Comparison of ENCODE assay signal across 8 cellular contexts in genomic region chr17:50707296-50708049, GRCh38. TPM values are rescaled to one million over a fixed set of nuclear protein-coding genes. Genes with fewer than 3 reads are reported as not detected.
DNase-seq lines count a peak whose midpoint lies in the region; ATAC-seq, FAIRE-seq and TF ChIP-seq lines count a peak whose summit lies in the region.

ANKRD40 (minus strand) TSS chr17:50707914; CDS start chr17:50707654, 260 bp downstream.

- peaks cover 3% of the 10 kb centered on the region for H3K27me3 Mint-ChIP-seq in activated T-helper 2 cell treated with anti-CD3 and anti-CD28 coated beads, Interferon-gamma antibody, Interleukin-2, Interleukin-4, amounts not matched to agents 10 μg/mL and 5 μg/mL and 100 μg/mL, durations not matched to agents 14 hours and 24 hours and 36 hours (ENCODE audit: low read depth)
- H3K27me3 Mint-ChIP-seq in natural killer cell treated with Interleukin-12 subunit alpha and Interleukin-12 subunit beta and Interleukin-15 and Interleukin-18, amount 100 ng/mL, for 72 hours: no peaks in the 10 kb centered on the region

- peak within 1 kb of the TSS; percentile 95 for H3K27ac Mint-ChIP-seq in activated T-helper 2 cell treated with anti-CD3 and anti-CD28 coated beads, Interferon-gamma antibody, Interleukin-2, Interleukin-4, amounts not matched to agents 10 μg/mL and 5 μg/mL and 100 μg/mL, durations not matched to agents 14 hours and 24 hours and 36 hours
- H3K27ac Mint-ChIP-seq in natural killer cell treated with Interleukin-12 subunit alpha and Interleukin-12 subunit beta and Interleukin-15 and Interleukin-18, amount 100 ng/mL, for 72 hours: peak within 1 kb of the TSS; percentile 93 to 99

- H3K4me1 Mint-ChIP-seq in activated T-helper 2 cell treated with anti-CD3 and anti-CD28 coated beads, Interferon-gamma antibody, Interleukin-2, Interleukin-4, amounts not matched to agents 10 μg/mL and 5 μg/mL and 100 μg/mL, durations not matched to agents 14 hours and 24 hours and 36 hours (ENCODE audit: low read depth): peaks cover 28% of the 10 kb centered on the region
- H3K4me1 Mint-ChIP-seq in natural killer cell treated with Interleukin-12 subunit alpha and Interleukin-12 subunit beta and Interleukin-15 and Interleukin-18, amount 100 ng/mL, for 72 hours (ENCODE audit: low read depth in 2 of 2): peaks cover 27 to 44% of the 10 kb centered on the region in 2 donors

- FAIRE-seq in H54 (lab: Jason Lieb, UNC): peak; percentile 23

- peak; percentile 94 for DNase-seq in EL
- peak; percentile 86 for DNase-seq in H54 (ENCODE audit: insufficient read length, low spot score)
- peak; percentile 90 for DNase-seq in LoVo (ENCODE audit: low spot score)
- peak; percentile 85 for DNase-seq in RWPE2 (ENCODE audit: low spot score)
- DNase-seq in activated T-helper 2 cell treated with anti-CD3 and anti-CD28 coated beads, Interferon-gamma antibody, Interleukin-2, Interleukin-4, amounts not matched to agents 10 μg/mL and 5 μg/mL and 100 μg/mL, durations not matched to agents 14 hours and 24 hours and 36 hours (ENCODE audit: low spot score): peak; percentile 91
- peak; percentile 96 for DNase-seq in fibroblast of peridontal ligament (ENCODE audit: extremely low read depth)
- DNase-seq in natural killer cell treated with Interleukin-12 subunit alpha and Interleukin-12 subunit beta and Interleukin-15 and Interleukin-18, amount 100 ng/mL, for 72 hours (ENCODE audit: low spot score): peak; percentile 91
- peak; percentile 82 for DNase-seq in stimulated activated naive CD4-positive, alpha-beta T cell treated with Interleukin-2 at 50 U/mL for 16 hours (lab: John Stamatoyannopoulos, UW)

- ATAC-seq in RWPE2 (ENCODE audit: low read depth): peak; percentile 74
- ATAC-seq in natural killer cell treated with Interleukin-12 subunit alpha and Interleukin-12 subunit beta and Interleukin-15 and Interleukin-18, amount 100 ng/mL, for 72 hours: peak; percentile 92 to 94

- peaks cover 14% of the 10 kb centered on the region for H3K4me1 ChIP-seq in RWPE2 (ENCODE audit: insufficient read depth, poor library complexity, severe bottlenecking)

- no peaks in the 10 kb centered on the region for H3K9me3 ChIP-seq in RWPE2 (ENCODE audit: severe bottlenecking)

- no peaks in the 10 kb centered on the region for H3K9me3 Mint-ChIP-seq in activated T-helper 2 cell treated with anti-CD3 and anti-CD28 coated beads, Interferon-gamma antibody, Interleukin-2, Interleukin-4, amounts not matched to agents 10 μg/mL and 5 μg/mL and 100 μg/mL, durations not matched to agents 14 hours and 24 hours and 36 hours
- no peaks in the 10 kb centered on the region for H3K9me3 Mint-ChIP-seq in natural killer cell treated with Interleukin-12 subunit alpha and Interleukin-12 subunit beta and Interleukin-15 and Interleukin-18, amount 100 ng/mL, for 72 hours

- no peak for TF ChIP-seq CTCF in RWPE2 (IDR thresholded peaks at IDR 0.05; ENCODE audit: poor library complexity, severe bottlenecking)

- H3K36me3 Mint-ChIP-seq in activated T-helper 2 cell treated with anti-CD3 and anti-CD28 coated beads, Interferon-gamma antibody, Interleukin-2, Interleukin-4, amounts not matched to agents 10 μg/mL and 5 μg/mL and 100 μg/mL, durations not matched to agents 14 hours and 24 hours and 36 hours (ENCODE audit: low read depth): peaks cover 28% of the 10 kb centered on the region
- H3K36me3 Mint-ChIP-seq in natural killer cell treated with Interleukin-12 subunit alpha and Interleukin-12 subunit beta and Interleukin-15 and Interleukin-18, amount 100 ng/mL, for 72 hours: peaks cover 14% of the 10 kb centered on the region

- peak within 1 kb of the TSS; percentile 52 for H3K4me3 ChIP-seq in RWPE2 (ENCODE audit: severe bottlenecking)

- H3K36me3 ChIP-seq in RWPE2 (ENCODE audit: low read depth): peaks cover 20% of the 10 kb centered on the region

- H3K27ac ChIP-seq in RWPE2 (ENCODE audit: poor library complexity, severe bottlenecking): peak within 1 kb of the TSS; percentile 85

- peak within 1 kb of the TSS; percentile 94 for H3K4me3 Mint-ChIP-seq in activated T-helper 2 cell treated with anti-CD3 and anti-CD28 coated beads, Interferon-gamma antibody, Interleukin-2, Interleukin-4, amounts not matched to agents 10 μg/mL and 5 μg/mL and 100 μg/mL, durations not matched to agents 14 hours and 24 hours and 36 hours (ENCODE audit: low read depth)
- peak within 1 kb of the TSS; percentile 86 for H3K4me3 Mint-ChIP-seq in natural killer cell treated with Interleukin-12 subunit alpha and Interleukin-12 subunit beta and Interleukin-15 and Interleukin-18, amount 100 ng/mL, for 72 hours

- H3K27me3 ChIP-seq in RWPE2 (ENCODE audit: insufficient read depth, poor library complexity, severe bottlenecking): no peaks in the 10 kb centered on the region

- TF ChIP-seq POLR2A in H54 (IDR thresholded peaks at IDR 0.05; ENCODE audit: low read depth, low read length): peak; percentile 72

- intact Hi-C loops in activated T-helper 2 cell treated with anti-CD3 and anti-CD28 coated beads, Interferon-gamma antibody, Interleukin-2, Interleukin-4, amounts not matched to agents 10 μg/mL and 5 μg/mL and 100 μg/mL, durations not matched to agents 14 hours and 24 hours and 36 hours (cut with micrococcal nuclease): loop anchor here (1.0 to 10.0 kb wide), 4 partner anchors 12 to 223 kb away; partner anchors contain the start of genes LUC7L3, SPATA20 and TOB1

RNA-seq across cellular contexts. Expression of gene ANKRD40, which starts in this region (rescaled TPM):
- 37.8 and 39.4 TPM in 2 replicates for total RNA-seq in activated T-helper 2 cell treated with anti-CD3 and anti-CD28 coated beads, Interferon-gamma antibody, Interleukin-2, Interleukin-4, amounts not matched to agents 10 μg/mL and 5 μg/mL and 100 μg/mL, durations not matched to agents 14 hours and 24 hours and 36 hours
- total RNA-seq in natural killer cell treated with Interleukin-12 subunit alpha and Interleukin-12 subunit beta and Interleukin-15 and Interleukin-18, amount 100 ng/mL, for 72 hours: 10 to 100 TPM; 38.4 to 44.7 TPM

Comparison
In these comparisons a context has a peak if more than half of its experiments do, and no peak if none do; other contexts are left out.
1. Peak in every context shown above with its lines: DNase-seq, ATAC-seq, H3K4me3 ChIP-seq and H3K27ac ChIP-seq.